Comparison of ENCODE assay signal across 9 cellular contexts in the genomic region with DNA sequence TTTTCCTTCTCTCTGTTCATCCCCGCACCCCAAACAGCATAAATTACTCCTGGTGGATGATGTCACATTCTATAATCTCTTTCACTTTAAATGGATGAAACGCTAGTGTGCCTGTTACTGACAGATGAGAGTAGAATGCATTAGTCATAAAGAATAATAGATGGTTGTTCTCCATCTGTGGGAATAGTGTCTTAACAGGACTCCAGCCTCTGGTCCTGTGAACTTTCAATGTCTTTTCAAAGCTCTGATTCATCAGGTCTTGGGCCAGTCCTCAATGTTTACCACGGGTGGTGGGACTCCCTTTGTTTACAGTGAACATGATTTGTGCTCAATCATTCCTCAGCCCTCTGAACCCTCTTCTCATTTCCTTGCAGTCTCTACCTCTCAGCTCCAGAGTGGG.
A peak's percentile ranks its signal among the peaks of the same experiment; 100 is the strongest.
DNase-seq lines count a peak whose midpoint lies in the region; ATAC-seq lines count a peak whose summit lies in the region.
"Had no signal": no experiment of that assay in that cellular context is flagged by ENCODE, and none has a peak within 500 bp of the region (broad histone marks: within the 10 kb centered on the region; RNA-seq: fewer than 3 reads in every experiment).

No MANE protein-coding gene starts in this region.

- DNase-seq in DMS 273 (lab: John Stamatoyannopoulos, UW; ENCODE audit: unreplicated experiment) = peak; percentile 20
- DNase-seq in DMS 273 treated with DMSO at 0.1 percent for 48 hours (lab: John Stamatoyannopoulos, UW) = no peak
- DNase-seq in adipocyte (ENCODE audit: low read depth) = peak; percentile 79
- peak; percentile 98 for DNase-seq in foreskin melanocyte
- peak; percentile 85 for DNase-seq in stromal cell of bone marrow (ENCODE audit: low read depth)
- DNase-seq in left lobe of liver (ENCODE audit: low spot score) = no peak

- H3K9me3 ChIP-seq in adipocyte (ENCODE audit: control insufficient read depth, low read length) = no peaks in the 10 kb centered on the region
- H3K9me3 ChIP-seq: ascending aorta had no signal

- H3K4me3 ChIP-seq in adipocyte (ENCODE audit: low read length) = no peak overlapping the region
- H3K4me3 ChIP-seq: ascending aorta had no signal

- H3K4me1 ChIP-seq in adipocyte (ENCODE audit: control insufficient read depth, insufficient read depth, low read length) = peaks cover 7% of the 10 kb centered on the region
- H3K4me1 ChIP-seq: ascending aorta had no signal

- ATAC-seq in HG03095 (IDR thresholded peaks at IDR 0.05; ENCODE audit: unreplicated experiment) = no peak
- ATAC-seq in left lobe of liver = no peak
- ATAC-seq in GM21423 (IDR thresholded peaks at IDR 0.05; ENCODE audit: unreplicated experiment) = no peak

- H3K27me3 ChIP-seq in adipocyte (replicated peaks; ENCODE audit: control insufficient read depth, insufficient read depth, low read length) = no peaks in the 10 kb centered on the region
- H3K27me3 ChIP-seq: ascending aorta had no signal

- H3K9ac ChIP-seq in adipocyte (ENCODE audit: low read length) = no peak overlapping the region

- H3K36me3 ChIP-seq in adipocyte (ENCODE audit: control insufficient read depth, insufficient read depth, low read length, severe bottlenecking) = no peaks in the 10 kb centered on the region
- H3K36me3 ChIP-seq: ascending aorta had no signal

Comparison
In these comparisons a context has a peak if more than half of its experiments do, and no peak if none do; other contexts are left out.
1. DNase-seq: peak in DMS 273 (single experiment), adipocyte (single experiment), foreskin melanocyte (single experiment) and stromal cell of bone marrow (single experiment); none in DMS 273 treated with DMSO at 0.1 percent for 48 hours (single experiment) and left lobe of liver (single experiment).